In genomic region chr20:19670829-19671228, GRCh38 we compare ENCODE assay signal across 16 cellular contexts.
DNase-seq lines count a peak whose midpoint lies in the region; ATAC-seq and TF ChIP-seq lines count a peak whose summit lies in the region.
"Had no signal": no experiment of that assay in that cellular context is flagged by ENCODE, and none has a peak within 500 bp of the region (broad histone marks: within the 10 kb centered on the region; RNA-seq: fewer than 3 reads in every experiment).

No MANE protein-coding gene starts in this region.

- no peak overlapping the region for H3K4me3 Mint-ChIP-seq in nephron progenitor cell
- H3K4me3 Mint-ChIP-seq: CD14-positive monocyte; CD4-positive, alpha-beta memory T cell; H9 had no signal

- peaks cover 18% of the 10 kb centered on the region for H3K27me3 Mint-ChIP-seq in nephron progenitor cell (ENCODE audit: low read depth, poor library complexity)

- no peak for TF ChIP-seq POLR2A in GM18505 (IDR thresholded peaks at IDR 0.05; ENCODE audit: borderline replicate concordance, extremely low read depth, insufficient read depth, insufficient read length)

- H3K9me3 Mint-ChIP-seq in nephron progenitor cell = peaks cover 5% of the 10 kb centered on the region

- no peaks in the 10 kb centered on the region for H3K36me3 Mint-ChIP-seq in nephron progenitor cell (ENCODE audit: low read depth)
- H3K36me3 Mint-ChIP-seq: CD14-positive monocyte; CD4-positive, alpha-beta memory T cell had no signal

- H3K4me1 Mint-ChIP-seq in nephron progenitor cell = peaks cover 20% of the 10 kb centered on the region
- H3K4me1 Mint-ChIP-seq: H9 had no signal

- ATAC-seq in GM18505 (IDR thresholded peaks at IDR 0.05; ENCODE audit: unreplicated experiment) = no peak
- no peak for ATAC-seq in HG03460 (IDR thresholded peaks at IDR 0.05; ENCODE audit: unreplicated experiment)
- ATAC-seq: HepG2 had no signal

- peak; percentile 17 for DNase-seq in NCI-H1436 treated with DMSO at 0.1 percent for 48 hours (lab: John Stamatoyannopoulos, UW)
- DNase-seq in NCI-H1436 (lab: John Stamatoyannopoulos, UW) = no peak
- DNase-seq in NCI-H2171 (lab: John Stamatoyannopoulos, UW) = peak; percentile 60
- peak; percentile 53 for DNase-seq in NCI-H524 treated with DMSO at 0.1 percent for 48 hours (lab: John Stamatoyannopoulos, UW)
- no peak for DNase-seq in nephron progenitor cell
- no peak for DNase-seq in GM13976 (ENCODE audit: low spot score)
- DNase-seq: 8988T; CD4-positive, alpha-beta memory T cell; DMS153; DMS79; GDM1; H9 had no signal

- in situ Hi-C loops in GM13976 (cut with MboI; ENCODE audit: low sequenced_read_pairs, unreplicated experiment) = loop anchor here (25.0 kb wide), 1 partner anchor 459 kb away; the partner anchor contains the start of gene SLC24A3

- TF ChIP-seq CTCF in nephron progenitor cell (IDR thresholded peaks at IDR 0.05) (no peak), GM13976 (IDR thresholded peaks at IDR 0.05; ENCODE audit: borderline replicate concordance, control extremely low read depth, extremely low read depth, insufficient read depth, missing control alignments) (no peak)

- H3K27ac Mint-ChIP-seq in nephron progenitor cell = peak overlapping the region; percentile 88
- H3K27ac Mint-ChIP-seq: CD4-positive, alpha-beta memory T cell; H9 had no signal

Comparison
In these comparisons a context has a peak if more than half of its experiments do, and no peak if none do; other contexts are left out.
1. DNase-seq: peak in NCI-H1436 treated with DMSO at 0.1 percent for 48 hours (single experiment), NCI-H2171 (single experiment) and NCI-H524 treated with DMSO at 0.1 percent for 48 hours (single experiment); none in NCI-H1436 (single experiment), nephron progenitor cell (single experiment) and GM13976 (single experiment).